ENCODE assay signal across 16 cellular contexts in the genomic region with DNA sequence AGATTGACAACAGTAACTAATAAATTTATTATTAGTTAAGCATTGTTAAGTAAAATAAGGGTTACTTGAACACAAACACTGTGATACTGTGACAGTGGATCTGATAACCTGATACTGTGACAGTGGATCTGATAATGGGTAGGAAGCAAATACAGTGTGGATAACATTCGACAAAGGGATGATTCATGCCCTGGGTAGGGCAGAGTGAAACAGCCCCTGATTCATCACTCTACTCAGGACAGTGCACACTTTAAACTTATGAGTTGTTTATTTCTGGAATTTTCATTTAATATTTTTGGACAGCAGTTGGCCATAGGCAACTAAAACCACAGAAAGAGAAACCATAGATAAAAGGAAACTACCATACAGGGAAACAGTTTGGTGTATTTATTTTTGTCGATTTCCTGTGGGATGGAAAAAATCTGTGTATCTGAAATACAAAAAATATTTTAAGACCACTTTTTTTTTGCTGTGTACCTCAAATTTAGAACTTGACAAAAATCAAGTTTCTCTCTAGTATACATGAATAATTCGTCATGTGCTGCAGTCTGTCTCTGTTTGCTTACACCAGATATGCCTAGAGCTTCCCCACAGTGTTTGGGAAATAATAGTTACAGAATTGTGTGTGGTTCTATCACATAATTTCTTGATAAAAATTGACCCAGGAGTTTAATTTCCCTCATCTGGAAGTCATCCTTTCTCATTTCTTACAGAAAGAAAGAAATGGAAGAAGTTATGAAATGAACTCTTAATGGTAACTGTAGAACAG.
DNase-seq lines count a peak whose midpoint lies in the region; TF ChIP-seq lines count a peak whose summit lies in the region.
"Had no signal": no experiment of that assay in that cellular context is flagged by ENCODE, and none has a peak within 500 bp of the region (broad histone marks: within the 10 kb centered on the region; RNA-seq: fewer than 3 reads in every experiment).

No MANE protein-coding gene starts in this region.

- WGBS in spleen, 5 donors, result 55 to 66% (median 59%) methylated on average over 3 of the region's 3 CpGs

- no peaks in the 10 kb centered on the region for H3K36me3 Mint-ChIP-seq in MCF 10A (ENCODE audit: insufficient read depth, unreplicated experiment)
- H3K36me3 Mint-ChIP-seq: neural progenitor cell had no signal

- H3K27me3 ChIP-seq in breast epithelium, result no peaks in the 10 kb centered on the region
- H3K27me3 ChIP-seq in spleen (replicated peaks in 1 of 7), result no peaks in the 10 kb centered on the region
- H3K27me3 ChIP-seq: BE2C, neural progenitor cell had no signal

- H3K27me3 Mint-ChIP-seq in MCF 10A (ENCODE audit: insufficient read depth, unreplicated experiment), result no peaks in the 10 kb centered on the region
- H3K27me3 Mint-ChIP-seq: activated CD4-positive, alpha-beta memory T cell treated with anti-CD3 and anti-CD28 coated beads, Interleukin-2, amount 10 ng/mL, durations not matched to agents 7 days and 5 days had no signal

- H3K9me3 ChIP-seq in breast epithelium (no peaks in the 10 kb centered on the region), spleen (no peaks in the 10 kb centered on the region)
- H3K9me3 ChIP-seq: BE2C had no signal

- no peaks in the 10 kb centered on the region for H3K9me3 Mint-ChIP-seq in MCF 10A (ENCODE audit: unreplicated experiment)
- H3K9me3 Mint-ChIP-seq: neural progenitor cell had no signal

- no TSS peak for BruUV-seq in MCF 10A (replicated peaks; lab: Mats Ljungman, UMichigan)

- intact Hi-C loops in MCF 10A (cut with micrococcal nuclease), result loop anchor here (5.0 kb wide), 1 partner anchor 139 kb away; no protein-coding TSS in a partner anchor
- intact Hi-C loops in breast epithelium (cut with DNase I; ENCODE audit: low total_unique reads), result no loop called here
- intact Hi-C loops in spleen (cut with DNase I; ENCODE audit: low total_unique reads), result no loop called here

- H3K36me3 ChIP-seq in breast epithelium (no peaks in the 10 kb centered on the region), spleen (no peaks in the 10 kb centered on the region)
- H3K36me3 ChIP-seq: BE2C, neural progenitor cell had no signal

- peak overlapping the region; percentile 63 for H3K27ac Mint-ChIP-seq in MCF 10A (ENCODE audit: low read depth, unreplicated experiment)
- H3K27ac Mint-ChIP-seq: activated CD4-positive, alpha-beta memory T cell treated with anti-CD3 and anti-CD28 coated beads, Interleukin-2, amount 10 ng/mL, durations not matched to agents 7 days and 5 days; neural progenitor cell had no signal

- no peak overlapping the region for H3K27ac ChIP-seq in breast epithelium
- H3K27ac ChIP-seq in RWPE1, result no peak overlapping the region
- no peak overlapping the region for H3K27ac ChIP-seq in spleen
- H3K27ac ChIP-seq: neural progenitor cell had no signal

- POLR2A ChIA-PET in MCF 10A (lab: Yijun Ruan, JAX) (interaction anchor here (0.7 to 9.3 kb wide), 4 partner anchors 10 to 70 kb away, joined by 4 to 97 read pairs (median 4); a partner anchor contains a TSS), RWPE1 (lab: Yijun Ruan, JAX; ENCODE audit: low non-redundant PET) (no interaction called here)

- no peak for TF ChIP-seq CTCF in MCF 10A (IDR thresholded peaks at IDR 0.05; ENCODE audit: unreplicated experiment)
- TF ChIP-seq CTCF in breast epithelium (IDR thresholded peaks at IDR 0.05), result no peak
- no peak for TF ChIP-seq CTCF in RWPE1 (conservative IDR thresholded peaks at IDR 0.05; ENCODE audit: low read depth)
- TF ChIP-seq CTCF in spleen (IDR thresholded peaks at IDR 0.05 in 8 of 11, conservative IDR thresholded peaks at IDR 0.05 in 3 of 11), result no peak

- TF ChIP-seq POLR2A in breast epithelium (IDR thresholded peaks at IDR 0.05), result no peak
- TF ChIP-seq POLR2A in spleen (IDR thresholded peaks at IDR 0.05), result no peak

- CTCF ChIA-PET in MCF 10A (lab: Yijun Ruan, JAX) (interaction anchor here (0.7 kb wide), 1 partner anchor 20 kb away, joined by 4 read pairs; no protein-coding TSS in a partner anchor), RWPE1 (lab: Yijun Ruan, JAX) (no interaction called here)

- H3K4me3 ChIP-seq in breast epithelium, result no peak overlapping the region
- no peak overlapping the region for H3K4me3 ChIP-seq in spleen
- H3K4me3 ChIP-seq: GM12878, neural progenitor cell had no signal

- no peak overlapping the region for H3K4me3 Mint-ChIP-seq in MCF 10A (ENCODE audit: unreplicated experiment)
- H3K4me3 Mint-ChIP-seq: activated CD4-positive, alpha-beta memory T cell treated with anti-CD3 and anti-CD28 coated beads, Interleukin-2, amount 10 ng/mL, durations not matched to agents 7 days and 5 days; neural progenitor cell had no signal

- no peaks in the 10 kb centered on the region for H3K4me1 ChIP-seq in breast epithelium
- H3K4me1 ChIP-seq in spleen, result peaks cover 0 to 14% (median 5%) of the 10 kb centered on the region in 6 donors
- H3K4me1 ChIP-seq: BE2C had no signal

- DNase-seq in MCF 10A (ENCODE audit: unreplicated experiment), result peak; percentile 74
- no peak for DNase-seq in breast epithelium (ENCODE audit: low spot score in 2 of 2)
- DNase-seq in RWPE1 (ENCODE audit: low spot score), result peak; percentile 75
- DNase-seq in fibroblast of the conjunctiva (ENCODE audit: low read depth), result peak; percentile 10
- DNase-seq in C1 segment of cervical spinal cord (lab: John Stamatoyannopoulos, UW), result no peak
- no peak for DNase-seq in spleen
- DNase-seq in DMS 273 (lab: John Stamatoyannopoulos, UW; ENCODE audit: unreplicated experiment), result no peak
- DNase-seq in RPMI8226, result no peak
- DNase-seq: activated CD4-positive, alpha-beta memory T cell treated with anti-CD3 and anti-CD28 coated beads, Interleukin-2, amount 10 ng/mL, durations not matched to agents 7 days and 5 days; BE2C; caudate nucleus; NCI-H1694; SHP77; stimulated activated CD4-positive, alpha-beta T cell treated with anti-CD3 and anti-CD28 coated beads, Interleukin-2, amount 100 ng/mL, for 48 hours had no signal

- H3K4me1 Mint-ChIP-seq in MCF 10A (ENCODE audit: insufficient read depth, unreplicated experiment), result peaks cover 27% of the 10 kb centered on the region

Comparison
In these comparisons a context has a peak if more than half of its experiments do, and no peak if none do; other contexts are left out.
1. DNase-seq: peak in MCF 10A (single experiment), RWPE1 (single experiment) and fibroblast of the conjunctiva (single experiment); none in breast epithelium (0 of 2), C1 segment of cervical spinal cord (0 of 14), spleen (single experiment), DMS 273 (single experiment) and RPMI8226 (single experiment).